ENCODE assay signal across 19 cellular contexts in the genomic region with DNA sequence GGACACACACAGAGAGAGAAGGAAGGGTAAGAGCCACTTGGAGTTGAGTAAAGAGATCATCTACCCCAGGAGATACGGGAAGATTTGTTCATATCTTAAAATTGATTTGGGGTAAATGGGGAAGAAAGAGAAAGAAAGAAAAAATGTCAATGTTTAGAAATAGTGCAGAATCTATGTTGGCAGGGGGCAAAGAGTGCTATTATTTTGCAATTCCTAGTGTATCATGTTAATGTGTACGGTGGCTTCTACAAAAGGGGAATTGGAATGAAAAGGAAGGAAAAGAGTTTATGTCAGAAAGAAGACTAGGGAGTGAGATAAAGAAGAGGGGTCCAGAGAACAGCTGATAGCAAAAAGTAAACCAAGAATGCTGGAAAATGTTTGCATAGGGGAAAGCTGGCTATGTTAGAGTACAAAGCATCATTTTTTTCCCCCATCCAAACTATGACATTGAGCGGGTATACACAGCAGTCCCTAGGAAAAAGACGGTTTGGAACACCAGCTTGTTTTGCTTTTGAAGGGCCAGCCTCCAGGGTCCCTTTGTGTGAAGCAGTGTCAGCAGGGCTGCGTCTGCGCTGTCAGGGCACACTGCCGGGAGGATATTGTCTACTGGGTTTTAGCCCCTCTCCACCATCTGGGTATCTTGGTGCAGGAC. TPM values are rescaled to one million over a fixed set of nuclear protein-coding genes. Genes with fewer than 3 reads are reported as not detected.
DNase-seq lines count a peak whose midpoint lies in the region; ATAC-seq and TF ChIP-seq lines count a peak whose summit lies in the region.
"Had no signal": no experiment of that assay in that cellular context is flagged by ENCODE, and none has a peak within 500 bp of the region (broad histone marks: within the 10 kb centered on the region; RNA-seq: fewer than 3 reads in every experiment).

No MANE protein-coding gene starts in this region.

- H3K9ac ChIP-seq in Loucy (ENCODE audit: low read depth, low read length, poor library complexity, severe bottlenecking): no peak overlapping the region

- intact Hi-C loops in MCF 10A (cut with micrococcal nuclease): no loop called here
- intact Hi-C loops in ascending aorta (cut with DNase I): no loop called here
- intact Hi-C loops in gastrocnemius medialis (cut with DNase I; ENCODE audit: low total_unique reads): no loop called here

- TF ChIP-seq CTCF in Loucy (conservative IDR thresholded peaks at IDR 0.05; ENCODE audit: low read length): no peak
- TF ChIP-seq CTCF in MCF 10A (IDR thresholded peaks at IDR 0.05; ENCODE audit: unreplicated experiment): no peak
- TF ChIP-seq CTCF in ascending aorta (IDR thresholded peaks at IDR 0.05): no peak
- no peak for TF ChIP-seq CTCF in gastrocnemius medialis (IDR thresholded peaks at IDR 0.05 in 4 of 5, conservative IDR thresholded peaks at IDR 0.05 in 1 of 5)

- peaks cover 88% of the 10 kb centered on the region for H4K20me1 ChIP-seq in Loucy (ENCODE audit: insufficient read depth, low read length, poor library complexity, severe bottlenecking)

- peaks cover 13 to 21% of the 10 kb centered on the region in 2 donors for H3K4me1 Mint-ChIP-seq in stimulated activated naive B cell treated with anti-CD40 and anti-IgM and Interleukin-4, amounts not matched to agents 10 μg/mL and 1 μg/mL and 100 μg/mL, for 72 hours
- H3K4me1 Mint-ChIP-seq in MCF 10A (ENCODE audit: insufficient read depth, unreplicated experiment): peaks cover 9% of the 10 kb centered on the region

- peaks cover 95% of the 10 kb centered on the region for H3K79me2 ChIP-seq in Loucy (ENCODE audit: insufficient read depth, low read length)

- peak overlapping the region; percentile 26 for H3K27ac Mint-ChIP-seq in stimulated activated naive B cell treated with anti-CD40 and anti-IgM and Interleukin-4, amounts not matched to agents 10 μg/mL and 1 μg/mL and 100 μg/mL, for 72 hours
- H3K27ac Mint-ChIP-seq in MCF 10A (ENCODE audit: low read depth, unreplicated experiment): no peak overlapping the region
- H3K27ac Mint-ChIP-seq: naive thymus-derived CD8-positive, alpha-beta T cell had no signal

- POLR2A ChIA-PET in MCF 10A (lab: Yijun Ruan, JAX): interaction anchor here (1.4 kb wide), 1 partner anchor 160 kb away, joined by 4 read pairs; no protein-coding TSS in a partner anchor

- H3K36me3 Mint-ChIP-seq in stimulated activated naive B cell treated with anti-CD40 and anti-IgM and Interleukin-4, amounts not matched to agents 10 μg/mL and 1 μg/mL and 100 μg/mL, for 72 hours: peaks cover 13 to 14% of the 10 kb centered on the region in 2 donors
- H3K36me3 Mint-ChIP-seq in MCF 10A (ENCODE audit: insufficient read depth, unreplicated experiment): peaks cover 7% of the 10 kb centered on the region

- no peaks in the 10 kb centered on the region for H3K36me3 ChIP-seq in Loucy (ENCODE audit: insufficient read depth, low read length)
- no peaks in the 10 kb centered on the region for H3K36me3 ChIP-seq in ascending aorta
- no peaks in the 10 kb centered on the region for H3K36me3 ChIP-seq in gastrocnemius medialis
- H3K36me3 ChIP-seq: colonic mucosa, thoracic aorta had no signal

- no peak for TF ChIP-seq POLR2A in gastrocnemius medialis (IDR thresholded peaks at IDR 0.05)

- peak overlapping the region; percentile 96 for H3K27ac ChIP-seq in cingulate gyrus (ENCODE audit: low read depth, low read length)
- no peak overlapping the region for H3K27ac ChIP-seq in ascending aorta
- no peak overlapping the region for H3K27ac ChIP-seq in gastrocnemius medialis
- H3K27ac ChIP-seq: C4-2B, colonic mucosa, thoracic aorta, VCaP had no signal

- peaks cover 75% of the 10 kb centered on the region for H3K4me1 ChIP-seq in Loucy (ENCODE audit: insufficient read depth, low read length, poor library complexity, severe bottlenecking)
- no peaks in the 10 kb centered on the region for H3K4me1 ChIP-seq in ascending aorta
- peaks cover 9 to 17% of the 10 kb centered on the region in 2 donors for H3K4me1 ChIP-seq in gastrocnemius medialis
- H3K4me1 ChIP-seq: colonic mucosa had no signal

- no peaks in the 10 kb centered on the region for H3K9me2 ChIP-seq in Loucy (replicated peaks; ENCODE audit: low read depth, low read length)

- H2AFZ ChIP-seq in Loucy (ENCODE audit: low read length): no peak overlapping the region

- CTCF ChIA-PET in MCF 10A (lab: Yijun Ruan, JAX): interaction anchor here (1.0 kb wide), 1 partner anchor 16 kb away, joined by 3 read pairs; no protein-coding TSS in a partner anchor

- no peaks in the 10 kb centered on the region for H3K9me3 ChIP-seq in Loucy (ENCODE audit: insufficient read depth, low read depth, low read length)
- H3K9me3 ChIP-seq in ascending aorta: no peaks in the 10 kb centered on the region
- no peaks in the 10 kb centered on the region for H3K9me3 ChIP-seq in gastrocnemius medialis
- H3K9me3 ChIP-seq: colonic mucosa, thoracic aorta had no signal

- H3K4me3 Mint-ChIP-seq in stimulated activated naive B cell treated with anti-CD40 and anti-IgM and Interleukin-4, amounts not matched to agents 10 μg/mL and 1 μg/mL and 100 μg/mL, for 72 hours: no peak overlapping the region
- H3K4me3 Mint-ChIP-seq in MCF 10A (ENCODE audit: unreplicated experiment): no peak overlapping the region
- H3K4me3 Mint-ChIP-seq: naive thymus-derived CD8-positive, alpha-beta T cell had no signal

- DNase-seq in medulla oblongata (ENCODE audit: extremely low spot score) (peak; percentile 80), NCI-H1417 (lab: John Stamatoyannopoulos, UW) (no peak), MCF 10A (ENCODE audit: unreplicated experiment) (no peak), ascending aorta (ENCODE audit: low spot score in 2 of 2) (no peak), gastrocnemius medialis (no peak)
- no peak for DNase-seq in stimulated activated naive B cell treated with anti-CD40 and anti-IgM and Interleukin-4, amounts not matched to agents 10 μg/mL and 1 μg/mL and 100 μg/mL, for 72 hours
- DNase-seq: aorta; colonic mucosa; DMS53; naive thymus-derived CD8-positive, alpha-beta T cell; NCI-H187 treated with DMSO at 0.1 percent for 48 hours; NCI-H524; right cardiac atrium had no signal

- H3K27me3 Mint-ChIP-seq in stimulated activated naive B cell treated with anti-CD40 and anti-IgM and Interleukin-4, amounts not matched to agents 10 μg/mL and 1 μg/mL and 100 μg/mL, for 72 hours: no peaks in the 10 kb centered on the region
- H3K27me3 Mint-ChIP-seq in MCF 10A (ENCODE audit: insufficient read depth, unreplicated experiment): no peaks in the 10 kb centered on the region
- H3K27me3 Mint-ChIP-seq: naive thymus-derived CD8-positive, alpha-beta T cell had no signal

- H3F3A ChIP-seq in Loucy (ENCODE audit: low read depth): no peaks in the 10 kb centered on the region

- in situ Hi-C loops in gastrocnemius medialis (cut with MboI; ENCODE audit: low sequenced_read_pairs in 4 of 4): no loop called here

- no peaks in the 10 kb centered on the region for H3K9me3 Mint-ChIP-seq in stimulated activated naive B cell treated with anti-CD40 and anti-IgM and Interleukin-4, amounts not matched to agents 10 μg/mL and 1 μg/mL and 100 μg/mL, for 72 hours
- no peaks in the 10 kb centered on the region for H3K9me3 Mint-ChIP-seq in MCF 10A (ENCODE audit: unreplicated experiment)
- H3K9me3 Mint-ChIP-seq: naive thymus-derived CD8-positive, alpha-beta T cell had no signal

- H3K27me3 ChIP-seq in Loucy (ENCODE audit: insufficient read depth, low read length, poor library complexity, severe bottlenecking) (no peaks in the 10 kb centered on the region), ascending aorta (no peaks in the 10 kb centered on the region), gastrocnemius medialis (no peaks in the 10 kb centered on the region)
- H3K27me3 ChIP-seq: colonic mucosa had no signal

- peak overlapping the region; percentile 4 for H3K4me2 ChIP-seq in Loucy (ENCODE audit: low read depth, low read length, poor library complexity, severe bottlenecking)

- ATAC-seq in stimulated activated naive B cell treated with anti-CD40 and anti-IgM and Interleukin-4, amounts not matched to agents 10 μg/mL and 1 μg/mL and 100 μg/mL, for 72 hours (replicated peaks): no peak
- ATAC-seq in gastrocnemius medialis: no peak
- ATAC-seq: left lobe of liver; naive thymus-derived CD8-positive, alpha-beta T cell; right cardiac atrium had no signal

- H3K4me3 ChIP-seq in Loucy (ENCODE audit: low read length, poor library complexity, severe bottlenecking): no peak overlapping the region
- H3K4me3 ChIP-seq in ascending aorta: no peak overlapping the region
- H3K4me3 ChIP-seq in gastrocnemius medialis: no peak overlapping the region
- H3K4me3 ChIP-seq: colonic mucosa, thoracic aorta had no signal

- BruUV-seq in MCF 10A (replicated peaks; lab: Mats Ljungman, UMichigan): no TSS peak

RNA-seq across cellular contexts. Expression of a gene that starts 10.8 kb away (rescaled TPM):
- total RNA-seq in MCF 10A (2022) (42.0 and 43.7 TPM in 2 replicates), ascending aorta (1.3 TPM), gastrocnemius medialis (10 to 100 TPM in 2 of 4 donors, 1 to 10 TPM in 2; 3.0 to 15.0 (median 9.2) TPM)
